24 cellular contexts compared by ENCODE assay signal in genomic region chr1:181817091-181817490, GRCh38.
"Had no signal": no experiment of that assay in that cellular context is flagged by ENCODE, and none has a peak within 500 bp of the region (broad histone marks: within the 10 kb centered on the region; RNA-seq: fewer than 3 reads in every experiment).

No MANE protein-coding gene starts in this region.

- DNase-seq: activated CD4-positive, alpha-beta T cell treated with anti-CD3 and anti-CD28 coated beads for 1 hour; activated CD4-positive, alpha-beta T cell treated with anti-CD3 and anti-CD28 coated beads, Interleukin-2, amount 10 ng/mL, durations not matched to agents 24 days and 14 days; activated CD4-positive, alpha-beta T cell treated with anti-CD3 and anti-CD28 coated beads, Interleukin-2, amount 50 U/mL, for 48 hours; activated CD8-positive, alpha-beta memory T cell treated with anti-CD3 and anti-CD28 coated beads, Interleukin-2, amount 10 ng/mL, durations not matched to agents 7 days and 5 days; activated effector memory CD4-positive, alpha-beta T cell treated with Interleukin-2 at 50 U/mL for 16 hours; activated naive CD4-positive, alpha-beta T cell; activated naive CD8-positive, alpha-beta T cell treated with anti-CD3 and anti-CD28 coated beads, Interleukin-2, amount 50 U/mL, for 24 hours; activated T-cell treated with anti-CD3 and anti-CD28 coated beads, Interleukin-2, amount 50 U/mL, for 24 hours; amniotic stem cell; body of pancreas; central memory CD4-positive, alpha-beta T cell; NCI-H1092; NCI-H1417; NCI-H2029 treated with DMSO at 0.1 percent for 48 hours; NCI-H345; NCI-H510A; NCI-H526 treated with DMSO at 0.1 percent for 48 hours; PC-3; SHP77 treated with DMSO at 0.1 percent for 48 hours; T-helper 9 cell had no signal

- H3K9ac ChIP-seq: KMS-11 had no signal

- H3K27ac ChIP-seq: ascending aorta, body of pancreas, KMS-11 had no signal

- H3K4me2 ChIP-seq: KMS-11 had no signal

- H3K4me3 ChIP-seq: ascending aorta, body of pancreas had no signal

- H3K36me3 ChIP-seq: ascending aorta had no signal

- H3K9me3 ChIP-seq: ascending aorta, body of pancreas had no signal

- H3K27me3 ChIP-seq: ascending aorta, body of pancreas had no signal

- ATAC-seq: activated CD8-positive, alpha-beta memory T cell treated with anti-CD3 and anti-CD28 coated beads, Interleukin-2, amount 10 ng/mL, durations not matched to agents 7 days and 5 days; activated naive CD4-positive, alpha-beta T cell treated with anti-CD3 and anti-CD28 coated beads, Interleukin-2, amount 50 U/mL, for 72 hours; activated naive CD8-positive, alpha-beta T cell treated with anti-CD3 and anti-CD28 coated beads, Interleukin-2, amount 50 U/mL, for 24 hours; body of pancreas; PC-3; WTC11 had no signal

- H3K4me1 ChIP-seq: ascending aorta, body of pancreas had no signal
